Comparison of ENCODE assay signal across 14 cellular contexts in the genomic region with DNA sequence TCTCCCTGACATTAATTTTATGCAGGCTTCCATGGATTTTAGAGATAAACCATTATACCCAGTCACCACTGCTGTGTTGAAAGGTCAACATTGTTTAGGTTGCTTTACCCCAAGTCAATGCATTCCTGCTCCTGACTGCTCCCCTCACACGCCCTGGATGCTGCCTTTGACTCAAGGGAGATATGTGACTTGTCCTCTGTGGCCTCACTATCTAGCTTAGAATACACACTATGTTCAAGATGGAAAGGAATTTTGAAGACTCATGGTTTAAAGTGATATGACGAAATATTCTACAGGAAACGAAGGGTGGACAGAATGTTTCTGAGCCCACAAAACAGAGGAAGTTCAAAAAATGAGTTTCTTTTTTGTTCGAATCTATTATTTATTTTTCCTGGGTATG.
A peak's percentile ranks its signal among the peaks of the same experiment; 100 is the strongest.
DNase-seq lines count a peak whose midpoint lies in the region; ATAC-seq and TF ChIP-seq lines count a peak whose summit lies in the region.
"Had no signal": no experiment of that assay in that cellular context is flagged by ENCODE, and none has a peak within 500 bp of the region (broad histone marks: within the 10 kb centered on the region; RNA-seq: fewer than 3 reads in every experiment).

No MANE protein-coding gene starts in this region.

- H3K27ac Mint-ChIP-seq in type B pancreatic cell, result peak overlapping the region; percentile 4
- H3K27ac Mint-ChIP-seq: effector memory CD8-positive, alpha-beta T cell; natural killer cell treated with Interleukin-12 subunit alpha and Interleukin-12 subunit beta and Interleukin-15 and Interleukin-18, amount 100 ng/mL, for 72 hours; stimulated activated memory B cell treated with anti-CD40 and anti-IgM and Interleukin-4, amounts not matched to agents 10 μg/mL and 1 μg/mL and 100 μg/mL, for 72 hours had no signal

- H3K9me3 ChIP-seq in right cardiac atrium (ENCODE audit: control insufficient read depth, low read length) (no peaks in the 10 kb centered on the region), MG63 (no peaks in the 10 kb centered on the region)

- peak; percentile 36 for ATAC-seq in Right ventricle myocardium superior (ENCODE audit: poor library complexity)
- no peak for ATAC-seq in right cardiac atrium
- no peak for ATAC-seq in omental fat pad (ENCODE audit: low FRiP score)
- ATAC-seq: effector memory CD8-positive, alpha-beta T cell; natural killer cell treated with Interleukin-12 subunit alpha and Interleukin-12 subunit beta and Interleukin-15 and Interleukin-18, amount 100 ng/mL, for 72 hours; stimulated activated memory B cell treated with anti-CD40 and anti-IgM and Interleukin-4, amounts not matched to agents 10 μg/mL and 1 μg/mL and 100 μg/mL, for 72 hours had no signal

- H3K27ac ChIP-seq in right cardiac atrium (ENCODE audit: low read length), result no peak overlapping the region

- H3K4me3 ChIP-seq in right cardiac atrium (ENCODE audit: low read length) (no peak overlapping the region), MG63 (no peak overlapping the region)

- H3K27me3 ChIP-seq in right cardiac atrium (ENCODE audit: control insufficient read depth, insufficient read depth), result no peaks in the 10 kb centered on the region
- H3K27me3 ChIP-seq in MG63, result no peaks in the 10 kb centered on the region

- H3K36me3 Mint-ChIP-seq in type B pancreatic cell, result no peaks in the 10 kb centered on the region
- H3K36me3 Mint-ChIP-seq: natural killer cell treated with Interleukin-12 subunit alpha and Interleukin-12 subunit beta and Interleukin-15 and Interleukin-18, amount 100 ng/mL, for 72 hours; stimulated activated memory B cell treated with anti-CD40 and anti-IgM and Interleukin-4, amounts not matched to agents 10 μg/mL and 1 μg/mL and 100 μg/mL, for 72 hours had no signal

- no peaks in the 10 kb centered on the region for H3K4me1 ChIP-seq in right cardiac atrium (ENCODE audit: control insufficient read depth, insufficient read depth, low read length)

- H3K4me1 Mint-ChIP-seq in type B pancreatic cell (ENCODE audit: unreplicated experiment), result peaks cover 16% of the 10 kb centered on the region

- H3K9me3 Mint-ChIP-seq in type B pancreatic cell, result peaks cover 4% of the 10 kb centered on the region
- H3K9me3 Mint-ChIP-seq: effector memory CD8-positive, alpha-beta T cell; natural killer cell treated with Interleukin-12 subunit alpha and Interleukin-12 subunit beta and Interleukin-15 and Interleukin-18, amount 100 ng/mL, for 72 hours; stimulated activated memory B cell treated with anti-CD40 and anti-IgM and Interleukin-4, amounts not matched to agents 10 μg/mL and 1 μg/mL and 100 μg/mL, for 72 hours had no signal

- H3K27me3 Mint-ChIP-seq in type B pancreatic cell, result no peaks in the 10 kb centered on the region

- H3K4me3 Mint-ChIP-seq in type B pancreatic cell, result no peak overlapping the region
- H3K4me3 Mint-ChIP-seq: effector memory CD8-positive, alpha-beta T cell; natural killer cell treated with Interleukin-12 subunit alpha and Interleukin-12 subunit beta and Interleukin-15 and Interleukin-18, amount 100 ng/mL, for 72 hours; stimulated activated memory B cell treated with anti-CD40 and anti-IgM and Interleukin-4, amounts not matched to agents 10 μg/mL and 1 μg/mL and 100 μg/mL, for 72 hours had no signal

- DNase-seq in Right ventricle myocardium superior (no peak), right cardiac atrium (no peak), SKM-1 treated with dmso at 0.1 percent for 144 hours (lab: John Stamatoyannopoulos, UW; ENCODE audit: unreplicated experiment) (peak; percentile 96), fibroblast of peridontal ligament (ENCODE audit: extremely low read depth) (peak; percentile 51), type B pancreatic cell (ENCODE audit: extremely low spot score, unreplicated experiment) (no peak), omental fat pad (ENCODE audit: low spot score) (no peak), MG63 (no peak), cerebellar nuclear complex (lab: John Stamatoyannopoulos, UW) (no peak)
- DNase-seq: activated CD8-positive, alpha-beta memory T cell treated with anti-CD3 and anti-CD28 coated beads for 24 hours; effector memory CD8-positive, alpha-beta T cell; kidney; NCI-H446 treated with DMSO at 0.1 percent for 48 hours had no signal

- no peak for TF ChIP-seq CTCF in type B pancreatic cell (conservative IDR thresholded peaks at IDR 0.05)
- TF ChIP-seq CTCF in omental fat pad (IDR thresholded peaks at IDR 0.05), result no peak

- H3K36me3 ChIP-seq in MG63, result no peaks in the 10 kb centered on the region

- 41% methylated on average over 4 of the region's 4 CpGs for WGBS in right cardiac atrium

- intact Hi-C loops in Right ventricle myocardium superior (cut with DNase I), result no loop called here
- intact Hi-C loops in right cardiac atrium (cut with DNase I), result no loop called here

Comparison
In these comparisons a context has a peak if more than half of its experiments do, and no peak if none do; other contexts are left out.
1. DNase-seq: peak in SKM-1 treated with dmso at 0.1 percent for 144 hours (single experiment) and fibroblast of peridontal ligament (single experiment); none in Right ventricle myocardium superior (single experiment), right cardiac atrium (0 of 3), type B pancreatic cell (single experiment), omental fat pad (single experiment), MG63 (single experiment) and cerebellar nuclear complex (0 of 2).